8 cellular contexts compared by ENCODE assay signal in the genomic region with DNA sequence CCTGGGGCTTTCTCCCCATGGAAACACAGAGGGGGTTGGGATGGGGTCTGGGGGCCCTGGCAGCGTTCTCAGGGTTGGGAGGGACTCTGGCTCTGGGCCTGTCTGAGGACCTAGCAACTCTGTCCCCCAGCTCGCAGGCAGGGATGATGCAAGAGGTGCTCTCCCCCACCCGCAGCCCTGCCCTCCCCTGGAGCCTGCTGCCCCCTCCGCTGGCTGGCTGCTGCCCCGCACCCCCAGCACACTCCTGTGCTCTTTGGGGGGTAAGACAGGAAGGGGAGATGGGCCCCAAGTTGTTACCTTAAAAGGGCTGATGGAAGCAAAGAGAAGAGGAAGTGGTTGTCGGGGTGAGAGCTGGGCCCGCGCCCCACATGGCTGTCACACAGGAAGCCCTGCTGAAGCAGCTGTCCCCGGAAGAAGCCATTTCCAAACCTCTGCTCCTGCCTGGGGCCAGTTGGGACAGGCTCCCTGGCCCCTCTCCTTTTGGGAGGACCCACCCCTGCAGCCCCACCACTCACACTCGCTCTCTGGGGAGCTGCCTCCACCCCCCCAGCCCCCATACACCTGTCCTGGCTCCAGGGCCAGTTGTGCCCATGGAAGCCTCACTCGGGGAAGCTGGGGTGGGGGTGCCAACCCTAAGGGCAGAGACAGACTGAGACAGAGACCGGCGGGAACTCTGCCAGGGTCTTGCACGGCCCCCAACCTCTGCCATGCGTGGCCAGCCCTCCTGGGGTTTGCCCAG. TPM values are rescaled to one million over a fixed set of nuclear protein-coding genes. Genes with fewer than 3 reads are reported as not detected.
DNase-seq lines count a peak whose midpoint lies in the region; ATAC-seq, FAIRE-seq and TF ChIP-seq lines count a peak whose summit lies in the region.

No MANE protein-coding gene starts in this region.

- no peaks in the 10 kb centered on the region for H3K4me1 Mint-ChIP-seq in HFFc6 (ENCODE audit: low read depth)

- no peak overlapping the region for H3K4me3 Mint-ChIP-seq in HFFc6

- peaks cover 34% of the 10 kb centered on the region for H3K36me3 ChIP-seq in KOPT-K1 (ENCODE audit: insufficient read depth, low read length)

- ATAC-seq in Right ventricle myocardium superior (ENCODE audit: poor library complexity) (peak; percentile 44), GM18519 (IDR thresholded peaks at IDR 0.05; ENCODE audit: low FRiP score, unreplicated experiment) (no peak)

- no peaks in the 10 kb centered on the region for H3K9me3 ChIP-seq in KOPT-K1 (ENCODE audit: insufficient read depth, low read length, poor library complexity, severe bottlenecking)

- H3K27me3 Mint-ChIP-seq in HFFc6 (ENCODE audit: insufficient read depth) = no peaks in the 10 kb centered on the region; the same call in 1 of the 2 replicates

- peak; percentile 95 for FAIRE-seq in GM12891 (lab: Jason Lieb, UNC)

- peak overlapping the region; percentile 99 for H3K27ac ChIP-seq in KOPT-K1 (ENCODE audit: low read depth, low read length, poor library complexity, severe bottlenecking)

- DNase-seq in GM12891 (ENCODE audit: insufficient read length, low spot score) (peak; percentile 77), Right ventricle myocardium superior (peak; percentile 82), ACHN (no peak), HFFc6 (no peak)
- peak; percentile 68 to 70 for DNase-seq in activated CD8-positive, alpha-beta memory T cell treated with anti-CD3 and anti-CD28 coated beads for 4 hours (ENCODE audit: low read depth in 2 of 2)
- DNase-seq in stimulated activated CD4-positive, alpha-beta T cell treated with anti-CD3 and anti-CD28 coated beads, TNF-alpha, amount 100 ng/mL, for 1 hour (ENCODE audit: low read depth in 3 of 3, low spot score in 1 of 3) = peak; percentile 55 to 78 (median 77)

- intact Hi-C loops in Right ventricle myocardium superior (cut with DNase I) = no loop called here

- in situ Hi-C loops in ACHN (cut with HindIII; ENCODE audit: low pct_ligation_motif_present, low pct_unique_long_range_greater_than_20kb, low sequenced_read_pairs) = no loop called here

- TF ChIP-seq POLR2A in GM12891 (IDR thresholded peaks at IDR 0.05; ENCODE audit: low read depth, low read length) = no peak; the same call in 1 of the 2 replicates

- no peaks in the 10 kb centered on the region for H3K36me3 Mint-ChIP-seq in HFFc6 (ENCODE audit: low read depth)

- no peaks in the 10 kb centered on the region for H3K9me3 Mint-ChIP-seq in HFFc6

- no peak overlapping the region for H3K27ac Mint-ChIP-seq in HFFc6

- no peak for TF ChIP-seq CTCF in HFFc6 (IDR thresholded peaks at IDR 0.05)

TF ChIP-seq in GM12891, 5 proteins besides CTCF, POLR2A, EP300 and RAD21:
- TF ChIP-seq TAF1 (IDR thresholded peaks at IDR 0.05; ENCODE audit: low read depth, low read length) (0 out of 2 replicates have a peak, but pooled peaks have one; percentile 50), POU2F2 (IDR thresholded peaks at IDR 0.05; ENCODE audit: low read depth, low read length) (peak; percentile 45; the same call in 1 of the 2 replicates), POLR2AphosphoS5 (IDR thresholded peaks at IDR 0.05; ENCODE audit: low read depth, low read length) (peak; percentile 60; the same call in 1 of the 2 replicates), SPI1 (IDR thresholded peaks at IDR 0.05; ENCODE audit: low read depth, low read length) (peak; percentile 95), PAX5 (IDR thresholded peaks at IDR 0.05; ENCODE audit: insufficient read depth, low read length, severe bottlenecking) (no peak)

RNA-seq across cellular contexts. Expression of gene CORO1A, which starts 2.5 kb away (rescaled TPM):
- polyA plus RNA-seq in GM12891 (2012; ENCODE audit: low read depth, missing spikeins) = 781 TPM
- total RNA-seq in Right ventricle myocardium superior = 8.4 TPM
- total RNA-seq in HFFc6 (2021; fragmentation: NEBNext Ultra II Directional; extraction: Animal tissue kit (Norgen Biotek cat#: 25700)) = 1 to 10 TPM; 2.9 to 4.2 (median 3.7) TPM

RNA-seq across cellular contexts. Expression of gene BOLA2B, which starts 7.6 kb away (rescaled TPM):
- 203 TPM for polyA plus RNA-seq in GM12891 (2012; ENCODE audit: low read depth, missing spikeins)
- 48.7 TPM for total RNA-seq in Right ventricle myocardium superior
- total RNA-seq in HFFc6 (2021; fragmentation: NEBNext Ultra II Directional; extraction: Animal tissue kit (Norgen Biotek cat#: 25700)) = 100 to 1,000 TPM; 113 to 142 (median 131) TPM

RNA-seq across cellular contexts. Expression of gene SLX1A, which starts 7.8 kb away (rescaled TPM):
- 28.7 TPM for polyA plus RNA-seq in GM12891 (2012; ENCODE audit: low read depth, missing spikeins)
- total RNA-seq in Right ventricle myocardium superior = 16.2 TPM
- total RNA-seq in HFFc6 (2021; fragmentation: NEBNext Ultra II Directional; extraction: Animal tissue kit (Norgen Biotek cat#: 25700)) = 10 to 100 TPM; 13.2 to 23.3 (median 20.7) TPM

RNA-seq across cellular contexts. Expression of gene SULT1A3, which starts 13.2 kb away (rescaled TPM):
- polyA plus RNA-seq in GM12891 (2012; ENCODE audit: low read depth, missing spikeins) = 10.2 TPM
- 3.3 TPM for total RNA-seq in Right ventricle myocardium superior
- total RNA-seq in HFFc6 (2021; fragmentation: NEBNext Ultra II Directional; extraction: Animal tissue kit (Norgen Biotek cat#: 25700)) = 1 to 10 TPM; 3.4 to 8.9 (median 4.1) TPM

Comparison
In these comparisons a context has a peak if more than half of its experiments do, and no peak if none do; other contexts are left out.
1. DNase-seq: peak in GM12891 (single experiment), activated CD8-positive, alpha-beta memory T cell treated with anti-CD3 and anti-CD28 coated beads for 4 hours (2 of 2), Right ventricle myocardium superior (single experiment) and stimulated activated CD4-positive, alpha-beta T cell treated with anti-CD3 and anti-CD28 coated beads, TNF-alpha, amount 100 ng/mL, for 1 hour (3 of 3); none in ACHN (single experiment) and HFFc6 (single experiment).